Comparison of ENCODE assay signal across 8 cellular contexts in genomic region chr19:12777217-12778019, GRCh38. TPM values are rescaled to one million over a fixed set of nuclear protein-coding genes. Genes with fewer than 3 reads are reported as not detected.
DNase-seq lines count a peak whose midpoint lies in the region; ATAC-seq and TF ChIP-seq lines count a peak whose summit lies in the region.

No MANE protein-coding gene starts in this region.

- 5 to 8% (median 7%) methylated on average over 43 of the region's 43 CpGs for WGBS in stomach, 5 donors

- no peaks in the 10 kb centered on the region for H3K27me3 ChIP-seq in GM06990 (replicated peaks; ENCODE audit: control insufficient read depth, insufficient read depth, low read length)
- H3K27me3 ChIP-seq in stomach = no peaks in the 10 kb centered on the region

- no peak for TF ChIP-seq EP300 in stomach (IDR thresholded peaks at IDR 0.05)

- H3K9me3 Mint-ChIP-seq in natural killer cell treated with Interleukin-12 subunit alpha and Interleukin-12 subunit beta and Interleukin-15 and Interleukin-18, amount 100 ng/mL, for 72 hours = no peaks in the 10 kb centered on the region

- H3K4me3 ChIP-seq in GM06990 (replicated peaks; ENCODE audit: low read depth, low read length) = peak overlapping the region; percentile 75
- peak overlapping the region; percentile 66 for H3K4me3 ChIP-seq in fibroblast of villous mesenchyme (ENCODE audit: low read depth, low read length)
- H3K4me3 ChIP-seq in stomach = peak overlapping the region; percentile 57 to 68 (median 66)

- H3K4me3 Mint-ChIP-seq in natural killer cell treated with Interleukin-12 subunit alpha and Interleukin-12 subunit beta and Interleukin-15 and Interleukin-18, amount 100 ng/mL, for 72 hours = peak overlapping the region; percentile 92

- TF ChIP-seq POLR2A in stomach (IDR thresholded peaks at IDR 0.05) = no peak

- intact Hi-C loops in stomach (cut with DNase I; ENCODE audit: low total_unique reads) = no loop called here

- H3K27ac ChIP-seq in stomach = peak overlapping the region; percentile 95 to 100 (median 96)

- no peaks in the 10 kb centered on the region for H3K36me3 ChIP-seq in GM06990 (ENCODE audit: control insufficient read depth, insufficient read depth, low read length)
- peaks cover 0 to 5% (median 0%) of the 10 kb centered on the region in 4 donors for H3K36me3 ChIP-seq in stomach

- peaks cover 20 to 75% (median 57%) of the 10 kb centered on the region in 4 donors for H3K4me1 ChIP-seq in stomach

- TF ChIP-seq CTCF in GM06990 (IDR thresholded peaks at IDR 0.05; ENCODE audit: insufficient read depth, low read length, poor library complexity, severe bottlenecking) (peak; percentile 99), fibroblast of villous mesenchyme (IDR thresholded peaks at IDR 0.05; ENCODE audit: insufficient read depth, low read depth, low read length) (peak; percentile 93), stomach (IDR thresholded peaks at IDR 0.05) (peak in 5 of 7 experiments; percentile 88 to 97 (median 96))

- peaks cover 29 to 30% of the 10 kb centered on the region in 2 donors for H3K4me1 Mint-ChIP-seq in natural killer cell treated with Interleukin-12 subunit alpha and Interleukin-12 subunit beta and Interleukin-15 and Interleukin-18, amount 100 ng/mL, for 72 hours (ENCODE audit: low read depth in 2 of 2)

- H3K36me3 Mint-ChIP-seq in natural killer cell treated with Interleukin-12 subunit alpha and Interleukin-12 subunit beta and Interleukin-15 and Interleukin-18, amount 100 ng/mL, for 72 hours = no peaks in the 10 kb centered on the region

- H3K9me3 ChIP-seq in stomach = no peaks in the 10 kb centered on the region

- no peaks in the 10 kb centered on the region for H3K27me3 Mint-ChIP-seq in natural killer cell treated with Interleukin-12 subunit alpha and Interleukin-12 subunit beta and Interleukin-15 and Interleukin-18, amount 100 ng/mL, for 72 hours

- ATAC-seq in natural killer cell treated with Interleukin-12 subunit alpha and Interleukin-12 subunit beta and Interleukin-15 and Interleukin-18, amount 100 ng/mL, for 72 hours = peak; percentile 56 to 65
- no peak for ATAC-seq in GM18519 (IDR thresholded peaks at IDR 0.05; ENCODE audit: low FRiP score, unreplicated experiment)

- in situ Hi-C loops in KBM-7 (cut with MboI; ENCODE audit: low pct_unique_long_range_greater_than_20kb, low sequenced_read_pairs) = no loop called here

- H3K27ac Mint-ChIP-seq in natural killer cell treated with Interleukin-12 subunit alpha and Interleukin-12 subunit beta and Interleukin-15 and Interleukin-18, amount 100 ng/mL, for 72 hours = peak overlapping the region; percentile 82 to 92

- DNase-seq in GM06990 (ENCODE audit: extremely low read depth, insufficient read length) (peak; percentile 87), KBM-7 (peak; percentile 83), RPMI7951 (ENCODE audit: low read depth) (peak; percentile 70), fibroblast of villous mesenchyme (ENCODE audit: low read depth) (peak; percentile 80), stomach (peak; percentile 81)
- peak; percentile 94 for DNase-seq in activated effector memory CD4-positive, alpha-beta T cell treated with anti-CD3 and anti-CD28 coated beads, Interleukin-2, amount 50 U/mL, for 16 hours
- peak; percentile 87 for DNase-seq in natural killer cell treated with Interleukin-12 subunit alpha and Interleukin-12 subunit beta and Interleukin-15 and Interleukin-18, amount 100 ng/mL, for 72 hours (ENCODE audit: low spot score)

RNA-seq across cellular contexts. Expression of gene HOOK2, which starts 2.1 kb away (rescaled TPM):
- total RNA-seq in RPMI7951 (2014; rRNA removed; shearing (Covaris generic)) = 4.0 and 9.0 TPM in 2 replicates
- total RNA-seq in fibroblast of villous mesenchyme (12.2 and 15.1 TPM in 2 replicates), stomach (100 to 1,000 TPM in 3 of 5 donors, 10 to 100 TPM in 2; 33.0 to 797 (median 303) TPM)
- 10 to 100 TPM; 19.5 to 20.7 TPM for total RNA-seq in natural killer cell treated with Interleukin-12 subunit alpha and Interleukin-12 subunit beta and Interleukin-15 and Interleukin-18, amount 100 ng/mL, for 72 hours
- polyA plus RNA-seq in stomach = 10 to 100 TPM; 30.1 to 74.1 (median 66.7) TPM

RNA-seq across cellular contexts. Expression of gene JUNB, which starts 13.9 kb away (rescaled TPM):
- total RNA-seq in RPMI7951 (2014; rRNA removed; shearing (Covaris generic)) = 44.1 and 61.9 TPM in 2 replicates
- 88.1 and 107 TPM in 2 replicates for total RNA-seq in fibroblast of villous mesenchyme
- total RNA-seq in natural killer cell treated with Interleukin-12 subunit alpha and Interleukin-12 subunit beta and Interleukin-15 and Interleukin-18, amount 100 ng/mL, for 72 hours = 100 to 1,000 TPM; 252 to 329 TPM
- 100 to 1,000 TPM; 178 to 625 (median 336) TPM for total RNA-seq in stomach
- polyA plus RNA-seq in stomach = 100 to 1,000 TPM; 128 to 152 (median 136) TPM

RNA-seq across cellular contexts. Expression of gene PRDX2, which starts 24.2 kb away (rescaled TPM):
- total RNA-seq in RPMI7951 (2014; rRNA removed; shearing (Covaris generic)) = 443 and 513 TPM in 2 replicates
- total RNA-seq in fibroblast of villous mesenchyme (222 and 230 TPM in 2 replicates), stomach (100 to 1,000 TPM; 118 to 284 (median 129) TPM)
- 100 to 1,000 TPM; 150 to 226 TPM for total RNA-seq in natural killer cell treated with Interleukin-12 subunit alpha and Interleukin-12 subunit beta and Interleukin-15 and Interleukin-18, amount 100 ng/mL, for 72 hours
- 100 to 1,000 TPM; 213 to 257 (median 240) TPM for polyA plus RNA-seq in stomach

RNA-seq across cellular contexts. Expression of gene THSD8, which starts 24.5 kb away (rescaled TPM):
- not detected in 2 replicates for total RNA-seq in RPMI7951 (2014; rRNA removed; shearing (Covaris generic))
- not detected in 2 replicates for total RNA-seq in fibroblast of villous mesenchyme
- total RNA-seq in natural killer cell treated with Interleukin-12 subunit alpha and Interleukin-12 subunit beta and Interleukin-15 and Interleukin-18, amount 100 ng/mL, for 72 hours = 10 to 100 TPM in 1 of 2 donors, 1 to 10 TPM in 1; 8.7 to 19.5 TPM
- total RNA-seq in stomach = not detected
- polyA plus RNA-seq in stomach = 1 to 10 TPM; 2.9 to 8.3 (median 5.1) TPM

RNA-seq across cellular contexts. Expression of gene BEST2, which starts 25.8 kb away (rescaled TPM):
- 0.10 TPM in 1 of 2 replicates, not detected in the other for total RNA-seq in RPMI7951 (2014; rRNA removed; shearing (Covaris generic))
- total RNA-seq in fibroblast of villous mesenchyme (not detected in 2 replicates), stomach (100 to 1,000 TPM in 1 of 5 donors, not detected in 4; 165 TPM)
- total RNA-seq in natural killer cell treated with Interleukin-12 subunit alpha and Interleukin-12 subunit beta and Interleukin-15 and Interleukin-18, amount 100 ng/mL, for 72 hours = not detected
- under 1 TPM in 1 of 3 donors, not detected in 2; 0.08 TPM for polyA plus RNA-seq in stomach
